ENCODE assay signal across 8 cellular contexts in the genomic region with DNA sequence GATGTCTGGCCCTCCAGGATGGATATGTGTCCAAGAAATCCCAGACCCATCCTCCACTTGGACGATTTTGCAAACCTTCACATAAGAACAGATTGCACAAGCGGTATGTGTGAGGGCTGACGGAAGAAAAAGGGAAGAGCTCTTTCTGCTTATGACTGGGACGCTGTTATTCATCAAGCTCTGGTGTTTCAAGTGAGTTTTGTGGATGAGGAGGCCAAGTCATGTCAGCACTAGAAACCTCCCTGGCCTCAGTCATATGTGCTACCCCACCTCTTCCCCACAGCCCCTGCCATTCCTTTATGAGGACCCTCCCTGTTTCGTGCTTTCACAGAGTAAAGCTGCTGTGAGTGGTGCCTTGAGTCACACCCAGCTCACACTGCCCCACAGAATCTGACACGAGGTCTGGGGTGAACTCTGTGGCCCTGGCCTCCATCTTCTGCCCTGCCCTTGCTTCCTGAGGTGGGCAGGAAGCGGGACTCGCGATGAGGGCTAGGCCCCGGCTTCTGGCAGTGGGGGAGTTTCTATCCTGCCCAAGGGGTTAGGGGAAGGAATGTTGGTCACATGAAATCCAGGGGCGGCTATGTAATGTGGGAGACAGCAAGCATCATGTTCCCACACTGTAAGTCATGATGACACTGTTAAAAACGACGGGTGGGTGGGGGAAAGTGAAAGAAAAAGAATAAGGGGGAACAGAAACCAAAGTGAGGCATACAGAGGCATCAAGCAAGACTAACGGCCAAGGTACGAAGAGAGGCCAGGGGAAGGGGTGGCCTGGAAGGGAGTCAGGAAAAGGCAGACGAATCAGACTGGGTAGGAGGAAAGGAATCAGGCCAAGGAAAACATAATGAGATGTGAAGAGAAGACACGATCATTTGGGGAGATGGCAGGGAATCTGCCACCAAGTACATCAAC.
DNase-seq lines count a peak whose midpoint lies in the region; ATAC-seq and TF ChIP-seq lines count a peak whose summit lies in the region.

No MANE protein-coding gene starts in this region.

- peaks cover 87% of the 10 kb centered on the region for H3K4me1 ChIP-seq in MM.1S (ENCODE audit: low read length)
- peaks cover 7 to 23% of the 10 kb centered on the region in 2 donors for H3K4me1 ChIP-seq in left lung

- ATAC-seq in GM21619 (IDR thresholded peaks at IDR 0.05; ENCODE audit: unreplicated experiment) (peak; percentile 53), left lung (peak; percentile 77)

- no peaks in the 10 kb centered on the region for H3K9me3 ChIP-seq in MM.1S (replicated peaks; ENCODE audit: insufficient read depth, low read length)
- no peaks in the 10 kb centered on the region for H3K9me3 ChIP-seq in left lung

- H4K20me1 ChIP-seq in MM.1S (ENCODE audit: insufficient read depth, low read length) = no peaks in the 10 kb centered on the region

- intact Hi-C loops in left lung (cut with DNase I) = no loop called here

- no peaks in the 10 kb centered on the region for H3K27me3 Mint-ChIP-seq in activated naive CD4-positive, alpha-beta T cell treated with anti-CD3 and anti-CD28 coated beads, Interleukin-2, amount 50 U/mL, for 24 hours

- H3K36me3 ChIP-seq in MM.1S (replicated peaks; ENCODE audit: insufficient read depth, low read length) (no peaks in the 10 kb centered on the region), left lung (no peaks in the 10 kb centered on the region)

- H3K27me3 ChIP-seq in MM.1S (replicated peaks; ENCODE audit: insufficient read depth, low read length) (no peaks in the 10 kb centered on the region), left lung (no peaks in the 10 kb centered on the region)

- peak overlapping the region; percentile 30 for H3K4me3 ChIP-seq in MM.1S (ENCODE audit: low read length)
- no peak overlapping the region for H3K4me3 ChIP-seq in left lung

- H2AFZ ChIP-seq in MM.1S (ENCODE audit: low read length) = 0 out of 2 replicates have a peak overlapping the region, but pooled peaks have one; percentile 4

- peak overlapping the region; percentile 86 for H3K27ac Mint-ChIP-seq in activated naive CD4-positive, alpha-beta T cell treated with anti-CD3 and anti-CD28 coated beads, Interleukin-2, amount 50 U/mL, for 24 hours

- H3K79me2 ChIP-seq in MM.1S (ENCODE audit: low read length) = peaks cover 17% of the 10 kb centered on the region

- no peaks in the 10 kb centered on the region for H3K9me2 ChIP-seq in MM.1S (replicated peaks; ENCODE audit: insufficient read depth, low read length)

- H3K4me3 Mint-ChIP-seq in activated naive CD4-positive, alpha-beta T cell treated with anti-CD3 and anti-CD28 coated beads, Interleukin-2, amount 50 U/mL, for 24 hours = peak overlapping the region; percentile 51

- H3K4me1 Mint-ChIP-seq in activated naive CD4-positive, alpha-beta T cell treated with anti-CD3 and anti-CD28 coated beads, Interleukin-2, amount 50 U/mL, for 24 hours = peaks cover 35% of the 10 kb centered on the region

- DNase-seq in GM03348 (ENCODE audit: low spot score) (peak; percentile 73), MM.1S (peak; percentile 75), left lung (peak in 1 of 2 donors; percentile 58), NCI-H128 (lab: John Stamatoyannopoulos, UW; ENCODE audit: unreplicated experiment) (no peak), NCI-H2029 treated with DMSO at 0.1 percent for 48 hours (lab: John Stamatoyannopoulos, UW) (no peak)
- DNase-seq in stimulated activated CD8-positive, alpha-beta memory T cell treated with anti-CD3 and anti-CD28 coated beads, Interleukin-7, amount 100 ng/mL, for 24 hours (ENCODE audit: low read depth) = peak; percentile 35

- H3K27ac ChIP-seq in MM.1S (ENCODE audit: low read length) = peak overlapping the region; percentile 98
- H3K27ac ChIP-seq in left lung = peak overlapping the region; percentile 89

- peaks cover 3% of the 10 kb centered on the region for H3K36me3 Mint-ChIP-seq in activated naive CD4-positive, alpha-beta T cell treated with anti-CD3 and anti-CD28 coated beads, Interleukin-2, amount 50 U/mL, for 24 hours

- H3K4me2 ChIP-seq in MM.1S (ENCODE audit: low read depth, low read length) = peak overlapping the region; percentile 81

- H3K9ac ChIP-seq in MM.1S (ENCODE audit: low read length) = peak overlapping the region; percentile 84

- H3K9me3 Mint-ChIP-seq in activated naive CD4-positive, alpha-beta T cell treated with anti-CD3 and anti-CD28 coated beads, Interleukin-2, amount 50 U/mL, for 24 hours = peaks cover 5% of the 10 kb centered on the region

- H3F3A ChIP-seq in MM.1S (ENCODE audit: insufficient read depth, low read length) = peaks cover 66% of the 10 kb centered on the region

- TF ChIP-seq CTCF in MM.1S (IDR thresholded peaks at IDR 0.05; ENCODE audit: low read length) (no peak), left lung (IDR thresholded peaks at IDR 0.05) (no peak)

Comparison
In these comparisons a context has a peak if more than half of its experiments do, and no peak if none do; other contexts are left out.
1. DNase-seq: peak in GM03348 (single experiment), MM.1S (single experiment) and stimulated activated CD8-positive, alpha-beta memory T cell treated with anti-CD3 and anti-CD28 coated beads, Interleukin-7, amount 100 ng/mL, for 24 hours (single experiment); none in NCI-H128 (single experiment) and NCI-H2029 treated with DMSO at 0.1 percent for 48 hours (single experiment).